Comparison of ENCODE assay signal across 22 cellular contexts in genomic region chr1:20280399-20280798, GRCh38. TPM values are rescaled to one million over a fixed set of nuclear protein-coding genes. Genes with fewer than 3 reads are reported as not detected.
DNase-seq lines count a peak whose midpoint lies in the region; ATAC-seq and TF ChIP-seq lines count a peak whose summit lies in the region.
"Had no signal": no experiment of that assay in that cellular context is flagged by ENCODE, and none has a peak within 500 bp of the region (broad histone marks: within the 10 kb centered on the region; RNA-seq: fewer than 3 reads in every experiment).

No MANE protein-coding gene starts in this region.

- H3K27ac Mint-ChIP-seq in immature natural killer cell = no peak overlapping the region
- H3K27ac Mint-ChIP-seq: CD8-positive, alpha-beta T cell; IgD-negative memory B cell had no signal

- H3K36me3 Mint-ChIP-seq in immature natural killer cell = no peaks in the 10 kb centered on the region
- H3K36me3 Mint-ChIP-seq: CD8-positive, alpha-beta T cell; IgD-negative memory B cell had no signal

- TF ChIP-seq CTCF in AG10803 (conservative IDR thresholded peaks at IDR 0.05; ENCODE audit: low read length) (no peak), VCaP (conservative IDR thresholded peaks at IDR 0.05) (no peak), foreskin keratinocyte (conservative IDR thresholded peaks at IDR 0.05) (no peak), coronary artery (IDR thresholded peaks at IDR 0.05) (no peak)

- no peaks in the 10 kb centered on the region for H3K27me3 ChIP-seq in foreskin keratinocyte

- peaks cover 7 to 35% (median 8%) of the 10 kb centered on the region in 3 donors for H3K27me3 Mint-ChIP-seq in immature natural killer cell (ENCODE audit: low read depth in 3 of 3)

- no peaks in the 10 kb centered on the region for H3K4me1 Mint-ChIP-seq in immature natural killer cell

- H3K4me3 ChIP-seq in AG10803 (ENCODE audit: low read length) (no peak overlapping the region), coronary artery (no peak overlapping the region)

- DNase-seq in AG10803 (ENCODE audit: low read depth) (peak; percentile 12), LoVo (ENCODE audit: low spot score) (peak; percentile 20), foreskin keratinocyte (no peak), coronary artery (ENCODE audit: low spot score) (no peak), immature natural killer cell (no peak)
- no peak for DNase-seq in activated naive CD4-positive, alpha-beta T cell treated with Interleukin-2 at 50 U/mL for 16 hours
- DNase-seq: CD8-positive, alpha-beta T cell; GF-D8; NCI-H1694; NCI-H2081; NCI-H2171; NCI-H345; NCI-H524 treated with DMSO at 0.1 percent for 48 hours; NCI-H82; Right ventricle myocardium superior had no signal

- H3K27ac ChIP-seq in VCaP (peak overlapping the region; percentile 96), foreskin keratinocyte (peak overlapping the region; percentile 8), coronary artery (no peak overlapping the region)

- no peaks in the 10 kb centered on the region for H3K9me3 Mint-ChIP-seq in immature natural killer cell

- H3K4me1 ChIP-seq in foreskin keratinocyte = peaks cover 12% of the 10 kb centered on the region

- no peak overlapping the region for H3K4me3 Mint-ChIP-seq in immature natural killer cell
- H3K4me3 Mint-ChIP-seq: CD8-positive, alpha-beta T cell; IgD-negative memory B cell had no signal

- no peak for ATAC-seq in foreskin keratinocyte
- ATAC-seq in GM21717 (IDR thresholded peaks at IDR 0.05; ENCODE audit: unreplicated experiment) = no peak
- ATAC-seq: CD8-positive, alpha-beta T cell had no signal

RNA-seq across cellular contexts. Expression of gene VWA5B1, which starts 10.3 kb away (rescaled TPM):
- total RNA-seq in foreskin keratinocyte = not detected in 2 replicates
- polyA plus RNA-seq in foreskin keratinocyte (not detected in 2 replicates), immature natural killer cell (not detected)
- total RNA-seq: CD8-positive, alpha-beta T cell; Daoy; H4; MCF 10A had no signal
- polyA plus RNA-seq: BJ, IgD-negative memory B cell had no signal

Comparison
In these comparisons a context has a peak if more than half of its experiments do, and no peak if none do; other contexts are left out.
1. DNase-seq: peak in AG10803 (single experiment) and LoVo (single experiment); none in foreskin keratinocyte (0 of 2), coronary artery (single experiment), activated naive CD4-positive, alpha-beta T cell treated with Interleukin-2 at 50 U/mL for 16 hours (single experiment) and immature natural killer cell (0 of 3).
2. H3K27ac ChIP-seq: peak in VCaP (single experiment) and foreskin keratinocyte (single experiment); none in coronary artery (0 of 2).